8 cellular contexts compared by ENCODE assay signal in genomic region chr2:29841386-29842004, GRCh38.
DNase-seq lines count a peak whose midpoint lies in the region; ATAC-seq and TF ChIP-seq lines count a peak whose summit lies in the region.

No MANE protein-coding gene starts in this region.

- DNase-seq in ACHN (peak; percentile 39), GM04504 (ENCODE audit: low read depth) (peak; percentile 11), NCI-H1694 treated with DMSO at 0.1 percent for 48 hours (lab: John Stamatoyannopoulos, UW) (peak; percentile 58), right atrium auricular region (ENCODE audit: low spot score) (no peak), occipital lobe (lab: John Stamatoyannopoulos, UW) (no peak)
- peak; percentile 23 for DNase-seq in activated naive CD8-positive, alpha-beta T cell treated with anti-CD3 and anti-CD28 coated beads, Interleukin-2, amount 50 U/mL, for 24 hours
- peak; percentile 6 for DNase-seq in stimulated activated CD4-positive, alpha-beta T cell treated with anti-CD3 and anti-CD28 coated beads, Interleukin-4, amount 100 ng/mL, for 24 hours

- peaks cover 5% of the 10 kb centered on the region for H3K27me3 Mint-ChIP-seq in activated naive CD8-positive, alpha-beta T cell treated with anti-CD3 and anti-CD28 coated beads, Interleukin-2, amount 50 U/mL, for 24 hours

- H3K9me3 Mint-ChIP-seq in activated naive CD8-positive, alpha-beta T cell treated with anti-CD3 and anti-CD28 coated beads, Interleukin-2, amount 50 U/mL, for 24 hours: peaks cover 15% of the 10 kb centered on the region

- H3K4me1 Mint-ChIP-seq in activated naive CD8-positive, alpha-beta T cell treated with anti-CD3 and anti-CD28 coated beads, Interleukin-2, amount 50 U/mL, for 24 hours: no peaks in the 10 kb centered on the region

- peaks cover 0 to 20% of the 10 kb centered on the region in 2 donors for H3K9me3 ChIP-seq in right atrium auricular region

- H3K4me1 ChIP-seq in right atrium auricular region: no peaks in the 10 kb centered on the region

- no peak overlapping the region for H3K4me3 Mint-ChIP-seq in activated naive CD8-positive, alpha-beta T cell treated with anti-CD3 and anti-CD28 coated beads, Interleukin-2, amount 50 U/mL, for 24 hours

- in situ Hi-C loops in ACHN (cut with HindIII; ENCODE audit: low pct_ligation_motif_present, low pct_unique_long_range_greater_than_20kb, low sequenced_read_pairs): no loop called here

- H3K27me3 ChIP-seq in right atrium auricular region: no peaks in the 10 kb centered on the region

- peak; percentile 79 to 92 for TF ChIP-seq CTCF in right atrium auricular region (IDR thresholded peaks at IDR 0.05)

- no peak overlapping the region for H3K4me3 ChIP-seq in right atrium auricular region

- ATAC-seq in activated naive CD8-positive, alpha-beta T cell treated with anti-CD3 and anti-CD28 coated beads, Interleukin-2, amount 50 U/mL, for 24 hours: no peak
- ATAC-seq in GM21367 (IDR thresholded peaks at IDR 0.05; ENCODE audit: unreplicated experiment): no peak

- H3K27ac Mint-ChIP-seq in activated naive CD8-positive, alpha-beta T cell treated with anti-CD3 and anti-CD28 coated beads, Interleukin-2, amount 50 U/mL, for 24 hours: no peak overlapping the region

- H3K36me3 ChIP-seq in right atrium auricular region: no peaks in the 10 kb centered on the region

- no peaks in the 10 kb centered on the region for H3K36me3 Mint-ChIP-seq in activated naive CD8-positive, alpha-beta T cell treated with anti-CD3 and anti-CD28 coated beads, Interleukin-2, amount 50 U/mL, for 24 hours (ENCODE audit: low read depth)

- H3K27ac ChIP-seq in right atrium auricular region: no peak overlapping the region

Comparison
In these comparisons a context has a peak if more than half of its experiments do, and no peak if none do; other contexts are left out.
1. DNase-seq: peak in ACHN (single experiment), GM04504 (single experiment), NCI-H1694 treated with DMSO at 0.1 percent for 48 hours (single experiment), activated naive CD8-positive, alpha-beta T cell treated with anti-CD3 and anti-CD28 coated beads, Interleukin-2, amount 50 U/mL, for 24 hours (single experiment) and stimulated activated CD4-positive, alpha-beta T cell treated with anti-CD3 and anti-CD28 coated beads, Interleukin-4, amount 100 ng/mL, for 24 hours (single experiment); none in right atrium auricular region (single experiment) and occipital lobe (single experiment).